In the genomic region with DNA sequence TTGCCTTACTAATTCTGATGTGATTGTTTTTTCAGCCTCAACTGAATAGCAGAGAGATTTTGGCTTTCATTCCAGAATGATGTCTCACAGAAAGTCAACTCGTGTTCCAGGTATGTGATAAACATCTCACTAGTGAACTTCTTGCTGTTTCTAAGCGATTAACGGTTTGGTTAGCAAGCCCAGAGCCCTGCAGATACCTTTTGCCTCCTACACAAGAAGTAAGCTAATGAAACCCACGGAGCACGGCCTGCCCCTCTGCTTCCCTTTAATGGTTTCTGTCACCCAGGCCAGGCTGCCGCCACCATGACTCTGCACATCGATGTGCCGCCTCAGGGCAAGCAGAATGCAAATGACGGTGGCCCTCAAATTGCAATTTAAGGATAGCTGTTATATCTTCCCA, we compare ENCODE assay signal across 1 cellular context.
TF ChIP-seq lines count a peak whose summit lies in the region.

No MANE protein-coding gene starts in this region.

TF ChIP-seq in SK-N-SH treated with all-trans-retinoic acid at 6 μM for 48 hours, 23 proteins besides CTCF, POLR2A, EP300 and RAD21 (continued from another document):
- TF ChIP-seq, protein P1, sequence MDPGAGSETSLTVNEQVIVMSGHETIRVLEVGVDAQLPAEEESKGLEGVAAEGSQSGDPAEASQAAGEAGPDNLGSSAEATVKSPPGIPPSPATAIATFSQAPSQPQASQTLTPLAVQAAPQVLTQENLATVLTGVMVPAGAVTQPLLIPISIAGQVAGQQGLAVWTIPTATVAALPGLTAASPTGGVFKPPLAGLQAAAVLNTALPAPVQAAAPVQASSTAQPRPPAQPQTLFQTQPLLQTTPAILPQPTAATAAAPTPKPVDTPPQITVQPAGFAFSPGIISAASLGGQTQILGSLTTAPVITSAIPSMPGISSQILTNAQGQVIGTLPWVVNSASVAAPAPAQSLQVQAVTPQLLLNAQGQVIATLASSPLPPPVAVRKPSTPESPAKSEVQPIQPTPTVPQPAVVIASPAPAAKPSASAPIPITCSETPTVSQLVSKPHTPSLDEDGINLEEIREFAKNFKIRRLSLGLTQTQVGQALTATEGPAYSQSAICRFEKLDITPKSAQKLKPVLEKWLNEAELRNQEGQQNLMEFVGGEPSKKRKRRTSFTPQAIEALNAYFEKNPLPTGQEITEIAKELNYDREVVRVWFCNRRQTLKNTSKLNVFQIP (CRISPR knock-in tag; IDR thresholded peaks at IDR 0.05; ENCODE audit: borderline replicate concordance, low read depth), result no peak
- no peak for TF ChIP-seq ZNF8 (CRISPR knock-in tag; IDR thresholded peaks at IDR 0.05)
- no peak for TF ChIP-seq ZC3H10 (CRISPR knock-in tag; IDR thresholded peaks at IDR 0.05)
- TF ChIP-seq ISL1 (CRISPR knock-in tag; IDR thresholded peaks at IDR 0.05), result no peak
- no peak for TF ChIP-seq ARNTL (CRISPR knock-in tag; IDR thresholded peaks at IDR 0.05; ENCODE audit: borderline replicate concordance, low read depth)
- no peak for TF ChIP-seq GLIS3 (CRISPR knock-in tag; IDR thresholded peaks at IDR 0.05)
- no peak for TF ChIP-seq TOX (CRISPR knock-in tag; IDR thresholded peaks at IDR 0.05; ENCODE audit: borderline replicate concordance)
- no peak for TF ChIP-seq ZNF565 (CRISPR knock-in tag; conservative IDR thresholded peaks at IDR 0.05; ENCODE audit: low read depth)
- TF ChIP-seq, protein P2, sequence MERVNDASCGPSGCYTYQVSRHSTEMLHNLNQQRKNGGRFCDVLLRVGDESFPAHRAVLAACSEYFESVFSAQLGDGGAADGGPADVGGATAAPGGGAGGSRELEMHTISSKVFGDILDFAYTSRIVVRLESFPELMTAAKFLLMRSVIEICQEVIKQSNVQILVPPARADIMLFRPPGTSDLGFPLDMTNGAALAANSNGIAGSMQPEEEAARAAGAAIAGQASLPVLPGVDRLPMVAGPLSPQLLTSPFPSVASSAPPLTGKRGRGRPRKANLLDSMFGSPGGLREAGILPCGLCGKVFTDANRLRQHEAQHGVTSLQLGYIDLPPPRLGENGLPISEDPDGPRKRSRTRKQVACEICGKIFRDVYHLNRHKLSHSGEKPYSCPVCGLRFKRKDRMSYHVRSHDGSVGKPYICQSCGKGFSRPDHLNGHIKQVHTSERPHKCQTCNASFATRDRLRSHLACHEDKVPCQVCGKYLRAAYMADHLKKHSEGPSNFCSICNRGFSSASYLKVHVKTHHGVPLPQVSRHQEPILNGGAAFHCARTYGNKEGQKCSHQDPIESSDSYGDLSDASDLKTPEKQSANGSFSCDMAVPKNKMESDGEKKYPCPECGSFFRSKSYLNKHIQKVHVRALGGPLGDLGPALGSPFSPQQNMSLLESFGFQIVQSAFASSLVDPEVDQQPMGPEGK (CRISPR knock-in tag; IDR thresholded peaks at IDR 0.05; ENCODE audit: borderline replicate concordance), result no peak
- no peak for TF ChIP-seq PPARA (CRISPR knock-in tag; IDR thresholded peaks at IDR 0.05; ENCODE audit: borderline replicate concordance)
- no peak for TF ChIP-seq CSDC2 (CRISPR knock-in tag; IDR thresholded peaks at IDR 0.05)
- no peak for TF ChIP-seq SNAI2 (CRISPR knock-in tag; IDR thresholded peaks at IDR 0.05)
- TF ChIP-seq, protein P3, sequence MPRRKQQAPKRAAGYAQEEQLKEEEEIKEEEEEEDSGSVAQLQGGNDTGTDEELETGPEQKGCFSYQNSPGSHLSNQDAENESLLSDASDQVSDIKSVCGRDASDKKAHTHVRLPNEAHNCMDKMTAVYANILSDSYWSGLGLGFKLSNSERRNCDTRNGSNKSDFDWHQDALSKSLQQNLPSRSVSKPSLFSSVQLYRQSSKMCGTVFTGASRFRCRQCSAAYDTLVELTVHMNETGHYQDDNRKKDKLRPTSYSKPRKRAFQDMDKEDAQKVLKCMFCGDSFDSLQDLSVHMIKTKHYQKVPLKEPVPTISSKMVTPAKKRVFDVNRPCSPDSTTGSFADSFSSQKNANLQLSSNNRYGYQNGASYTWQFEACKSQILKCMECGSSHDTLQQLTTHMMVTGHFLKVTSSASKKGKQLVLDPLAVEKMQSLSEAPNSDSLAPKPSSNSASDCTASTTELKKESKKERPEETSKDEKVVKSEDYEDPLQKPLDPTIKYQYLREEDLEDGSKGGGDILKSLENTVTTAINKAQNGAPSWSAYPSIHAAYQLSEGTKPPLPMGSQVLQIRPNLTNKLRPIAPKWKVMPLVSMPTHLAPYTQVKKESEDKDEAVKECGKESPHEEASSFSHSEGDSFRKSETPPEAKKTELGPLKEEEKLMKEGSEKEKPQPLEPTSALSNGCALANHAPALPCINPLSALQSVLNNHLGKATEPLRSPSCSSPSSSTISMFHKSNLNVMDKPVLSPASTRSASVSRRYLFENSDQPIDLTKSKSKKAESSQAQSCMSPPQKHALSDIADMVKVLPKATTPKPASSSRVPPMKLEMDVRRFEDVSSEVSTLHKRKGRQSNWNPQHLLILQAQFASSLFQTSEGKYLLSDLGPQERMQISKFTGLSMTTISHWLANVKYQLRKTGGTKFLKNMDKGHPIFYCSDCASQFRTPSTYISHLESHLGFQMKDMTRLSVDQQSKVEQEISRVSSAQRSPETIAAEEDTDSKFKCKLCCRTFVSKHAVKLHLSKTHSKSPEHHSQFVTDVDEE (CRISPR knock-in tag; IDR thresholded peaks at IDR 0.05), result no peak
